20 cellular contexts compared by ENCODE assay signal in the genomic region with DNA sequence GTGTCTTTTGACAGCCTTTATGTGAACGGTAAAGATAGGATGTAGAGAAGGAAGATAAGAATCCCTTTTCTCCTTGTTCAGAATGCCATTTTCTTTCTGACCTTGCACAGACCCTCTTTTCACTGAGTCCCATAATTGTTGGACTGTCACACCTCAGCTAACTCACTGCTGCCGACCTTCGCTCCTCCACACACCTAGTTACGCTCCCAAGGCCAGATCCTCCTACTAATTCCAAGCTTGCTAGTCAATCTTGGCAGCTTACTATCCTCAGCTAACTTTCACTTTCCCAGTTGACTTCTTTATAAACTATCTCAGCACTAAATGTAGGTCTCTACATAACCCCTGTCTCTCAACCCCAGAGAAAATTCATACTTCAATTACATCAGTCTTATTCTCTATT.
DNase-seq lines count a peak whose midpoint lies in the region; ATAC-seq and TF ChIP-seq lines count a peak whose summit lies in the region.
"Had no signal": no experiment of that assay in that cellular context is flagged by ENCODE, and none has a peak within 500 bp of the region (broad histone marks: within the 10 kb centered on the region; RNA-seq: fewer than 3 reads in every experiment).

No MANE protein-coding gene starts in this region.

- H3K4me3 ChIP-seq in GM23338 (no peak overlapping the region), fibroblast of the aortic adventitia (ENCODE audit: low read depth, low read length) (no peak overlapping the region)
- H3K4me3 ChIP-seq: BLaER1, MG63, SJSA1 had no signal

- H3K27ac ChIP-seq in GM23338 (ENCODE audit: low read depth), result no peak overlapping the region
- H3K27ac ChIP-seq: BLaER1, SJSA1 had no signal

- H4K20me1 ChIP-seq in GM23338 (replicated peaks; ENCODE audit: insufficient read depth), result no peaks in the 10 kb centered on the region
- H4K20me1 ChIP-seq: BLaER1 had no signal

- peak; percentile 9 for DNase-seq in AG20443 (ENCODE audit: low spot score)
- no peak for DNase-seq in GM23338 (ENCODE audit: low spot score)
- peak; percentile 11 for DNase-seq in fibroblast of the aortic adventitia (ENCODE audit: low read depth)
- DNase-seq in GM19240 (ENCODE audit: insufficient read length, low spot score), result no peak
- no peak for DNase-seq in type B pancreatic cell (ENCODE audit: extremely low spot score, unreplicated experiment)
- no peak for DNase-seq in NCI-H2171 (lab: John Stamatoyannopoulos, UW)
- DNase-seq: CD4-positive, CD25-positive, alpha-beta regulatory T cell; IMR-90; KG1; MG63; NCI-H1105 treated with DMSO at 0.1 percent for 48 hours; NCI-H2029; NCI-H2227 treated with DMSO at 0.1 percent for 48 hours; NCI-H510A; NCI-H69; Right ventricle myocardium superior; RPMI8226 had no signal

- H3K4me1 ChIP-seq in GM23338 (ENCODE audit: insufficient read depth), result no peaks in the 10 kb centered on the region
- H3K4me1 ChIP-seq: BLaER1, SJSA1 had no signal

- no peak for TF ChIP-seq CTCF in GM23338 (conservative IDR thresholded peaks at IDR 0.05; ENCODE audit: low read depth in 2 of 2)
- TF ChIP-seq CTCF in fibroblast of the aortic adventitia (IDR thresholded peaks at IDR 0.05; ENCODE audit: insufficient read depth, low read length), result no peak
- no peak for TF ChIP-seq CTCF in nephron (IDR thresholded peaks at IDR 0.05; ENCODE audit: unreplicated experiment in 3 of 3)
- no peak for TF ChIP-seq CTCF in type B pancreatic cell (conservative IDR thresholded peaks at IDR 0.05)

- ATAC-seq in GM23338, result no peak

- no peaks in the 10 kb centered on the region for H3K36me3 Mint-ChIP-seq in GM23338 (ENCODE audit: low read depth)
- H3K36me3 Mint-ChIP-seq in nephron (ENCODE audit: low read depth), result no peaks in the 10 kb centered on the region
- H3K36me3 Mint-ChIP-seq in type B pancreatic cell, result no peaks in the 10 kb centered on the region
- H3K36me3 Mint-ChIP-seq: CD4-positive, CD25-positive, alpha-beta regulatory T cell had no signal

- H3K36me3 ChIP-seq in GM23338 (ENCODE audit: insufficient read depth), result no peaks in the 10 kb centered on the region
- H3K36me3 ChIP-seq: BLaER1, MG63, SJSA1 had no signal

- H3K9me3 Mint-ChIP-seq in GM23338 (peaks cover 6% of the 10 kb centered on the region; the same call in 1 of the 3 replicates), nephron (peaks cover 13% of the 10 kb centered on the region), type B pancreatic cell (peaks cover 8% of the 10 kb centered on the region)

- H3K27me3 Mint-ChIP-seq in GM23338 (ENCODE audit: insufficient read depth, low read depth, poor library complexity), result peaks cover 1% of the 10 kb centered on the region
- peaks cover 3% of the 10 kb centered on the region for H3K27me3 Mint-ChIP-seq in nephron (ENCODE audit: low read depth)
- H3K27me3 Mint-ChIP-seq in type B pancreatic cell, result no peaks in the 10 kb centered on the region
- H3K27me3 Mint-ChIP-seq: CD4-positive, CD25-positive, alpha-beta regulatory T cell had no signal

- no peak overlapping the region for H3K4me3 Mint-ChIP-seq in GM23338
- peak overlapping the region in 1 of 3 experiments; percentile 2 for H3K4me3 Mint-ChIP-seq in nephron
- no peak overlapping the region for H3K4me3 Mint-ChIP-seq in type B pancreatic cell
- H3K4me3 Mint-ChIP-seq: CD4-positive, CD25-positive, alpha-beta regulatory T cell had no signal

- H3K4me1 Mint-ChIP-seq in GM23338 (no peaks in the 10 kb centered on the region), nephron (peaks cover 10% of the 10 kb centered on the region), type B pancreatic cell (ENCODE audit: unreplicated experiment) (no peaks in the 10 kb centered on the region)
- H3K4me1 Mint-ChIP-seq: CD4-positive, CD25-positive, alpha-beta regulatory T cell had no signal

- no peaks in the 10 kb centered on the region for H3F3A ChIP-seq in GM23338 (replicated peaks; ENCODE audit: low read depth)

- peak overlapping the region; percentile 15; the same call in 1 of the 2 replicates for H2AFZ ChIP-seq in GM23338

- H3K79me2 ChIP-seq in GM23338 (replicated peaks; ENCODE audit: insufficient read depth), result no peaks in the 10 kb centered on the region

- H3K27me3 ChIP-seq in GM23338 (ENCODE audit: insufficient read depth), result no peaks in the 10 kb centered on the region
- H3K27me3 ChIP-seq: BLaER1, MG63, SJSA1 had no signal

- H3K27ac Mint-ChIP-seq in GM23338, result no peak overlapping the region
- peak overlapping the region; percentile 27 to 73 (median 58) for H3K27ac Mint-ChIP-seq in nephron
- no peak overlapping the region for H3K27ac Mint-ChIP-seq in type B pancreatic cell
- H3K27ac Mint-ChIP-seq: CD4-positive, CD25-positive, alpha-beta regulatory T cell had no signal

- H3K9me2 ChIP-seq in GM23338 (ENCODE audit: insufficient read depth), result 0 out of 2 replicates have a peak, but pooled peaks cover 6% of the 10 kb centered on the region

- H3K4me2 ChIP-seq in GM23338, result no peak overlapping the region
- H3K4me2 ChIP-seq: BLaER1 had no signal

TF ChIP-seq in GM23338, 12 proteins besides CTCF, POLR2A, EP300 and RAD21 (continues in another document):
- no peak for TF ChIP-seq POLR2AphosphoS5 (IDR thresholded peaks at IDR 0.05; ENCODE audit: low read depth)
- TF ChIP-seq NANOG (IDR thresholded peaks at IDR 0.05; ENCODE audit: borderline replicate concordance), result no peak
- TF ChIP-seq CREB1 (CRISPR knock-in tag; IDR thresholded peaks at IDR 0.05; ENCODE audit: low read depth), result no peak
- no peak for TF ChIP-seq ZNF114 (CRISPR knock-in tag; IDR thresholded peaks at IDR 0.05)
- TF ChIP-seq, protein P1, sequence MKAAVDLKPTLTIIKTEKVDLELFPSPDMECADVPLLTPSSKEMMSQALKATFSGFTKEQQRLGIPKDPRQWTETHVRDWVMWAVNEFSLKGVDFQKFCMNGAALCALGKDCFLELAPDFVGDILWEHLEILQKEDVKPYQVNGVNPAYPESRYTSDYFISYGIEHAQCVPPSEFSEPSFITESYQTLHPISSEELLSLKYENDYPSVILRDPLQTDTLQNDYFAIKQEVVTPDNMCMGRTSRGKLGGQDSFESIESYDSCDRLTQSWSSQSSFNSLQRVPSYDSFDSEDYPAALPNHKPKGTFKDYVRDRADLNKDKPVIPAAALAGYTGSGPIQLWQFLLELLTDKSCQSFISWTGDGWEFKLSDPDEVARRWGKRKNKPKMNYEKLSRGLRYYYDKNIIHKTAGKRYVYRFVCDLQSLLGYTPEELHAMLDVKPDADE (IDR thresholded peaks at IDR 0.05), result no peak
- TF ChIP-seq, protein P2, sequence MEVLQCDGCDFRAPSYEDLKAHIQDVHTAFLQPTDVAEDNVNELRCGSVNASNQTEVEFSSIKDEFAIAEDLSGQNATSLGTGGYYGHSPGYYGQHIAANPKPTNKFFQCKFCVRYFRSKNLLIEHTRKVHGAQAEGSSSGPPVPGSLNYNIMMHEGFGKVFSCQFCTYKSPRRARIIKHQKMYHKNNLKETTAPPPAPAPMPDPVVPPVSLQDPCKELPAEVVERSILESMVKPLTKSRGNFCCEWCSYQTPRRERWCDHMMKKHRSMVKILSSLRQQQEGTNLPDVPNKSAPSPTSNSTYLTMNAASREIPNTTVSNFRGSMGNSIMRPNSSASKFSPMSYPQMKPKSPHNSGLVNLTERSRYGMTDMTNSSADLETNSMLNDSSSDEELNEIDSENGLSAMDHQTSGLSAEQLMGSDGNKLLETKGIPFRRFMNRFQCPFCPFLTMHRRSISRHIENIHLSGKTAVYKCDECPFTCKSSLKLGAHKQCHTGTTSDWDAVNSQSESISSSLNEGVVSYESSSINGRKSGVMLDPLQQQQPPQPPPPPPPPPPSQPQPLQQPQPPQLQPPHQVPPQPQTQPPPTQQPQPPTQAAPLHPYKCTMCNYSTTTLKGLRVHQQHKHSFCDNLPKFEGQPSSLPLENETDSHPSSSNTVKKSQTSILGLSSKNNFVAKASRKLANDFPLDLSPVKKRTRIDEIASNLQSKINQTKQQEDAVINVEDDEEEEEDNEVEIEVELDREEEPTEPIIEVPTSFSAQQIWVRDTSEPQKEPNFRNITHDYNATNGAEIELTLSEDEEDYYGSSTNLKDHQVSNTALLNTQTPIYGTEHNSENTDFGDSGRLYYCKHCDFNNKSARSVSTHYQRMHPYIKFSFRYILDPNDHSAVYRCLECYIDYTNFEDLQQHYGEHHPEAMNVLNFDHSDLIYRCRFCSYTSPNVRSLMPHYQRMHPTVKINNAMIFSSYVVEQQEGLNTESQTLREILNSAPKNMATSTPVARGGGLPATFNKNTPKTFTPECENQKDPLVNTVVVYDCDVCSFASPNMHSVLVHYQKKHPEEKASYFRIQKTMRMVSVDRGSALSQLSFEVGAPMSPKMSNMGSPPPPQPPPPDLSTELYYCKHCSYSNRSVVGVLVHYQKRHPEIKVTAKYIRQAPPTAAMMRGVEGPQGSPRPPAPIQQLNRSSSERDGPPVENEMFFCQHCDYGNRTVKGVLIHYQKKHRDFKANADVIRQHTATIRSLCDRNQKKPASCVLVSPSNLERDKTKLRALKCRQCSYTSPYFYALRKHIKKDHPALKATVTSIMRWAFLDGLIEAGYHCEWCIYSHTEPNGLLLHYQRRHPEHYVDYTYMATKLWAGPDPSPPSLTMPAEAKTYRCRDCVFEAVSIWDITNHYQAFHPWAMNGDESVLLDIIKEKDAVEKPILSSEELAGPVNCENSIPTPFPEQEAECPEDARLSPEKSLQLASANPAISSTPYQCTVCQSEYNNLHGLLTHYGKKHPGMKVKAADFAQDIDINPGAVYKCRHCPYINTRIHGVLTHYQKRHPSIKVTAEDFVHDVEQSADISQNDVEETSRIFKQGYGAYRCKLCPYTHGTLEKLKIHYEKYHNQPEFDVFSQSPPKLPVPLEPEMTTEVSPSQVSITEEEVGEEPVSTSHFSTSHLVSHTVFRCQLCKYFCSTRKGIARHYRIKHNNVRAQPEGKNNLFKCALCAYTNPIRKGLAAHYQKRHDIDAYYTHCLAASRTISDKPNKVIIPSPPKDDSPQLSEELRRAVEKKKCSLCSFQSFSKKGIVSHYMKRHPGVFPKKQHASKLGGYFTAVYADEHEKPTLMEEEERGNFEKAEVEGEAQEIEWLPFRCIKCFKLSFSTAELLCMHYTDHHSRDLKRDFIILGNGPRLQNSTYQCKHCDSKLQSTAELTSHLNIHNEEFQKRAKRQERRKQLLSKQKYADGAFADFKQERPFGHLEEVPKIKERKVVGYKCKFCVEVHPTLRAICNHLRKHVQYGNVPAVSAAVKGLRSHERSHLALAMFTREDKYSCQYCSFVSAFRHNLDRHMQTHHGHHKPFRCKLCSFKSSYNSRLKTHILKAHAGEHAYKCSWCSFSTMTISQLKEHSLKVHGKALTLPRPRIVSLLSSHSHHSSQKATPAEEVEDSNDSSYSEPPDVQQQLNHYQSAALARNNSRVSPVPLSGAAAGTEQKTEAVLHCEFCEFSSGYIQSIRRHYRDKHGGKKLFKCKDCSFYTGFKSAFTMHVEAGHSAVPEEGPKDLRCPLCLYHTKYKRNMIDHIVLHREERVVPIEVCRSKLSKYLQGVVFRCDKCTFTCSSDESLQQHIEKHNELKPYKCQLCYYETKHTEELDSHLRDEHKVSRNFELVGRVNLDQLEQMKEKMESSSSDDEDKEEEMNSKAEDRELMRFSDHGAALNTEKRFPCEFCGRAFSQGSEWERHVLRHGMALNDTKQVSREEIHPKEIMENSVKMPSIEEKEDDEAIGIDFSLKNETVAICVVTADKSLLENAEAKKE (CRISPR knock-in tag; IDR thresholded peaks at IDR 0.05), result no peak
- TF ChIP-seq EZH2phosphoT487 (IDR thresholded peaks at IDR 0.05; ENCODE audit: unreplicated experiment), result no peak
- no peak for TF ChIP-seq ZNF331 (CRISPR knock-in tag; IDR thresholded peaks at IDR 0.05; ENCODE audit: low read depth)

Comparison
In these comparisons a context has a peak if more than half of its experiments do, and no peak if none do; other contexts are left out.
1. DNase-seq: peak in AG20443 (single experiment) and fibroblast of the aortic adventitia (single experiment); none in GM23338 (single experiment), GM19240 (single experiment), type B pancreatic cell (single experiment) and NCI-H2171 (single experiment).
2. H3K27ac Mint-ChIP-seq: peak in nephron (3 of 3); none in GM23338 (single experiment) and type B pancreatic cell (single experiment).